8 cellular contexts compared by ENCODE assay signal in genomic region chr19:4914736-4915501, GRCh38. TPM values are rescaled to one million over a fixed set of nuclear protein-coding genes. Genes with fewer than 3 reads are reported as not detected.
DNase-seq lines count a peak whose midpoint lies in the region; ATAC-seq and TF ChIP-seq lines count a peak whose summit lies in the region.

No MANE protein-coding gene starts in this region.

- H3K4me3 ChIP-seq in GM12865 (ENCODE audit: low read depth, low read length) (peak overlapping the region; percentile 68), lower leg skin (ENCODE audit: low read depth, poor library complexity, severe bottlenecking) (no peak overlapping the region)

- TF ChIP-seq POLR2A in lower leg skin (IDR thresholded peaks at IDR 0.05) = no peak

- TF ChIP-seq CTCF in GM12865 (IDR thresholded peaks at IDR 0.05; ENCODE audit: insufficient read depth, low read depth, low read length, missing control alignments) (no peak), lower leg skin (IDR thresholded peaks at IDR 0.05) (no peak)

- ATAC-seq in GM21447 (IDR thresholded peaks at IDR 0.05; ENCODE audit: unreplicated experiment) = no peak

- WGBS in lower leg skin, 2 donors = 39 to 64% methylated on average over 23 of the region's 23 CpGs

- intact Hi-C loops in lower leg skin (cut with DNase I; ENCODE audit: low total_unique reads) = loop anchor here (5.0 kb wide), 1 partner anchor 103 kb away; no protein-coding TSS in a partner anchor
- intact Hi-C loops in cardiac septum (cut with DNase I) = loop anchor here (5.0 kb wide), 1 partner anchor 103 kb away; no protein-coding TSS in a partner anchor

- peak; percentile 34 for DNase-seq in GM12865 (ENCODE audit: low read depth)
- peak; percentile 68 for DNase-seq in T follicular helper cell (ENCODE audit: low read depth)
- peak; percentile 42 for DNase-seq in activated naive CD8-positive, alpha-beta T cell treated with anti-CD3 and anti-CD28 coated beads, Interleukin-2, amount 50 U/mL, for 16 hours (ENCODE audit: low read depth, low spot score)
- peak; percentile 79 to 90 for DNase-seq in lower leg skin (ENCODE audit: low spot score in 2 of 2)
- DNase-seq in stimulated activated CD8-positive, alpha-beta memory T cell treated with anti-CD3 and anti-CD28 coated beads, Interleukin-7, amount 100 ng/mL, for 24 hours (ENCODE audit: low read depth) = peak; percentile 49
- DNase-seq in NCI-H748 treated with DMSO at 0.1 percent for 48 hours (lab: John Stamatoyannopoulos, UW) = no peak
- no peak for DNase-seq in cardiac septum (ENCODE audit: low spot score)

RNA-seq across cellular contexts. Expression of gene UHRF1, which starts 5.6 kb away (rescaled TPM):
- total RNA-seq in lower leg skin = 1 to 10 TPM in 2 of 4 donors, under 1 TPM in 2; 0.53 to 2.4 (median 1.1) TPM
- 1.00 TPM for total RNA-seq in cardiac septum

RNA-seq across cellular contexts. Expression of gene ARRDC5, which starts 12.2 kb away (rescaled TPM):
- 1 to 10 TPM in 1 of 4 donors, not detected in 3; 1.4 TPM for total RNA-seq in lower leg skin
- total RNA-seq in cardiac septum = not detected

RNA-seq across cellular contexts. Expression of gene PLIN3, which starts 47.5 kb away (rescaled TPM):
- total RNA-seq in lower leg skin (10 to 100 TPM; 59.6 to 92.3 (median 68.5) TPM), cardiac septum (21.7 TPM)

RNA-seq across cellular contexts. Expression of gene KDM4B, which starts 54.0 kb away (rescaled TPM):
- 10 to 100 TPM; 40.1 to 71.4 (median 51.3) TPM for total RNA-seq in lower leg skin
- total RNA-seq in cardiac septum = 27.6 TPM

Comparison
In these comparisons a context has a peak if more than half of its experiments do, and no peak if none do; other contexts are left out.
1. DNase-seq: peak in GM12865 (single experiment), T follicular helper cell (single experiment), activated naive CD8-positive, alpha-beta T cell treated with anti-CD3 and anti-CD28 coated beads, Interleukin-2, amount 50 U/mL, for 16 hours (single experiment), lower leg skin (2 of 2) and stimulated activated CD8-positive, alpha-beta memory T cell treated with anti-CD3 and anti-CD28 coated beads, Interleukin-7, amount 100 ng/mL, for 24 hours (single experiment); none in NCI-H748 treated with DMSO at 0.1 percent for 48 hours (single experiment) and cardiac septum (single experiment).